6 cellular contexts compared by ENCODE assay signal in genomic region chr4:3796960-3797359, GRCh38. TPM values are rescaled to one million over a fixed set of nuclear protein-coding genes. Genes with fewer than 3 reads are reported as not detected.
"Had no signal": no experiment of that assay in that cellular context is flagged by ENCODE, and none has a peak within 500 bp of the region (broad histone marks: within the 10 kb centered on the region; RNA-seq: fewer than 3 reads in every experiment).

No MANE protein-coding gene starts in this region.

- H3K4me1 ChIP-seq: HAP-1 had no signal

- H3K36me3 ChIP-seq: HAP-1 had no signal

- DNase-seq: H7, KG1 had no signal

- H3K4me3 ChIP-seq: GM23338, HAP-1 had no signal

- H3K4me3 Mint-ChIP-seq: GM23338, IgD-negative memory B cell had no signal

- H3K27me3 Mint-ChIP-seq: IgD-negative memory B cell had no signal

- H3K27ac Mint-ChIP-seq: GM23338, IgD-negative memory B cell had no signal

- H3K4me1 Mint-ChIP-seq: IgD-negative memory B cell had no signal

- H3K9me3 ChIP-seq: HAP-1 had no signal

- H3K36me3 Mint-ChIP-seq: IgD-negative memory B cell had no signal

- ATAC-seq: GM23338, HCT116 had no signal

RNA-seq across cellular contexts. Expression of gene ADRA2C, which starts 30.8 kb away (rescaled TPM):
- polyA plus RNA-seq: IgD-negative memory B cell had no signal
